Comparison of ENCODE assay signal across 15 cellular contexts in the genomic region with DNA sequence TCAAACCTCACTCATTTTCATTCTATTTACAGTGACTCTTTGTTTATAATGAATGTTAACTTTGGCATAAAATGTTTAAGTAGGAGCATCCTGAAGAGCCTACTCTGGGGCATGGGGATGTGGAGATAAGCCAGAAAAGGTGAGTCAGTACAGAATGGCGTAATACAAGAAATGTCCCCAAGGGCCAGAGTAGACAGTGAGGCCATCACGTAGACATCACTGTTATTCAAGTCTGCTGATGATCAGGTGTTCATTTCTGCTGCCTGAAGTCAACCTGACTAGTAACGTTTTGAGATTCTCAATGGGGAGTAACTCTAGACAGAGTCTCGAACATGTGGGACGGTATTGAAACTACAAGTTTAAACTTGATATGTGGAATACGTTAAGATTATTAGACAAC. TPM values are rescaled to one million over a fixed set of nuclear protein-coding genes. Genes with fewer than 3 reads are reported as not detected.
"Had no signal": no experiment of that assay in that cellular context is flagged by ENCODE, and none has a peak within 500 bp of the region (broad histone marks: within the 10 kb centered on the region; RNA-seq: fewer than 3 reads in every experiment).

No MANE protein-coding gene starts in this region.

- H3K4me3 Mint-ChIP-seq: activated CD4-positive, alpha-beta T cell treated with anti-CD3 and anti-CD28 coated beads, Interleukin-2, amount 10 ng/mL, durations not matched to agents 24 days and 14 days; activated CD8-positive, alpha-beta T cell treated with anti-CD3 and anti-CD28 coated beads, Interleukin-2, amount 10 ng/mL, durations not matched to agents 7 days and 5 days; activated naive CD4-positive, alpha-beta T cell treated with anti-CD3 and anti-CD28 coated beads for 36 hours; activated T-cell treated with anti-CD3 and anti-CD28 coated beads, Interleukin-2, amount 50 U/mL, for 24 hours; central memory CD8-positive, alpha-beta T cell; nephron had no signal

- DNase-seq: activated CD4-positive, alpha-beta T cell treated with anti-CD3 and anti-CD28 coated beads, Interleukin-2, amount 10 ng/mL, durations not matched to agents 24 days and 14 days; activated CD8-positive, alpha-beta T cell treated with anti-CD3 and anti-CD28 coated beads, Interleukin-2, amount 10 ng/mL, durations not matched to agents 7 days and 5 days; activated naive CD4-positive, alpha-beta T cell treated with anti-CD3 and anti-CD28 coated beads for 36 hours; activated T-cell treated with anti-CD3 and anti-CD28 coated beads, Interleukin-2, amount 50 U/mL, for 24 hours; body of pancreas; colonic mucosa; left colon; lower lobe of right lung; retina; stimulated activated naive CD4-positive, alpha-beta T cell; T-helper 1 cell had no signal

- H3K4me1 ChIP-seq: body of pancreas, colonic mucosa, esophagus muscularis mucosa, lower lobe of right lung had no signal

- H3K27ac Mint-ChIP-seq: activated CD4-positive, alpha-beta T cell treated with anti-CD3 and anti-CD28 coated beads, Interleukin-2, amount 10 ng/mL, durations not matched to agents 24 days and 14 days; activated CD8-positive, alpha-beta T cell treated with anti-CD3 and anti-CD28 coated beads, Interleukin-2, amount 10 ng/mL, durations not matched to agents 7 days and 5 days; activated naive CD4-positive, alpha-beta T cell treated with anti-CD3 and anti-CD28 coated beads for 36 hours; activated T-cell treated with anti-CD3 and anti-CD28 coated beads, Interleukin-2, amount 50 U/mL, for 24 hours; nephron had no signal

- H3K27me3 ChIP-seq: body of pancreas, colonic mucosa, esophagus muscularis mucosa, hepatocyte had no signal

- H3K4me1 Mint-ChIP-seq: activated CD4-positive, alpha-beta T cell treated with anti-CD3 and anti-CD28 coated beads, Interleukin-2, amount 10 ng/mL, durations not matched to agents 24 days and 14 days; central memory CD8-positive, alpha-beta T cell had no signal

- H3K27me3 Mint-ChIP-seq: activated CD4-positive, alpha-beta T cell treated with anti-CD3 and anti-CD28 coated beads, Interleukin-2, amount 10 ng/mL, durations not matched to agents 24 days and 14 days; activated T-cell treated with anti-CD3 and anti-CD28 coated beads, Interleukin-2, amount 50 U/mL, for 24 hours; central memory CD8-positive, alpha-beta T cell had no signal

- H3K4me3 ChIP-seq: body of pancreas, colonic mucosa, esophagus muscularis mucosa, hepatocyte, lower lobe of right lung had no signal

- H3K9me3 Mint-ChIP-seq: activated CD4-positive, alpha-beta T cell treated with anti-CD3 and anti-CD28 coated beads, Interleukin-2, amount 10 ng/mL, durations not matched to agents 24 days and 14 days; activated naive CD4-positive, alpha-beta T cell treated with anti-CD3 and anti-CD28 coated beads for 36 hours; activated T-cell treated with anti-CD3 and anti-CD28 coated beads, Interleukin-2, amount 50 U/mL, for 24 hours; central memory CD8-positive, alpha-beta T cell; nephron had no signal

- ATAC-seq: activated CD8-positive, alpha-beta T cell treated with anti-CD3 and anti-CD28 coated beads, Interleukin-2, amount 10 ng/mL, durations not matched to agents 7 days and 5 days; body of pancreas; left colon; lower lobe of right lung had no signal

- H3K36me3 ChIP-seq: colonic mucosa, esophagus muscularis mucosa, lower lobe of right lung had no signal

- H3K27ac ChIP-seq: body of pancreas, colonic mucosa, esophagus muscularis mucosa, hepatocyte, lower lobe of right lung had no signal

- H2AFZ ChIP-seq: hepatocyte had no signal

- H3K79me2 ChIP-seq: hepatocyte had no signal

- H3K9me3 ChIP-seq: body of pancreas, colonic mucosa, esophagus muscularis mucosa, lower lobe of right lung had no signal

- H3K4me2 ChIP-seq: hepatocyte had no signal

RNA-seq across cellular contexts. Expression of a gene that starts 47.6 kb away (rescaled TPM):
- total RNA-seq: activated CD4-positive, alpha-beta T cell treated with anti-CD3 and anti-CD28 coated beads, Interleukin-2, amount 10 ng/mL, durations not matched to agents 24 days and 14 days; activated CD8-positive, alpha-beta T cell treated with anti-CD3 and anti-CD28 coated beads, Interleukin-2, amount 10 ng/mL, durations not matched to agents 7 days and 5 days had no signal
